ENCODE assay signal across 36 cellular contexts in genomic region chr14:20184181-20184580, GRCh38. TPM values are rescaled to one million over a fixed set of nuclear protein-coding genes. Genes with fewer than 3 reads are reported as not detected.
"Had no signal": no experiment of that assay in that cellular context is flagged by ENCODE, and none has a peak within 500 bp of the region (broad histone marks: within the 10 kb centered on the region; RNA-seq: fewer than 3 reads in every experiment).

No MANE protein-coding gene starts in this region.

- H3K4me2 ChIP-seq: smooth muscle cell had no signal

- H3K9me3 Mint-ChIP-seq: stimulated activated memory B cell treated with anti-CD40 and anti-IgM and Interleukin-4, amounts not matched to agents 10 μg/mL and 1 μg/mL and 100 μg/mL, for 72 hours had no signal

- H3K36me3 ChIP-seq: left lung, lower lobe of right lung, ovary, right atrium auricular region, right lobe of liver, tibial nerve, uterus had no signal

- H3K27me3 Mint-ChIP-seq: progenitor cell of endocrine pancreas, type B pancreatic cell had no signal

- DNase-seq: kidney glomerular epithelial cell; left cardiac atrium; left lung; lower lobe of right lung; midbrain; mucosa of descending colon; naive thymus-derived CD4-positive, alpha-beta T cell; ovary; right lobe of liver; stimulated activated CD4-positive, alpha-beta T cell treated with anti-CD3 and anti-CD28 coated beads, Interleukin-1b, Interleukin-23, amount 100 ng/mL, for 48 hours; stimulated activated CD4-positive, alpha-beta T cell treated with anti-CD3 and anti-CD28 coated beads, Interleukin-2, amount 100 ng/mL, for 48 hours; stimulated activated CD4-positive, alpha-beta T cell treated with anti-CD3 and anti-CD28 coated beads, Interleukin-4, amount 100 ng/mL, for 4 hours; stimulated activated CD8-positive, alpha-beta memory T cell treated with anti-CD3 and anti-CD28 coated beads, Interleukin-4, amount 100 ng/mL, for 48 hours; stimulated activated naive CD4-positive, alpha-beta T cell treated with Interleukin-2 at 50 U/mL for 16 hours; stimulated activated naive CD8-positive, alpha-beta T cell treated with anti-CD3 and anti-CD28 coated beads, Interleukin-15, amount 100 ng/mL, for 72 hours; substantia nigra; uterus had no signal

- H3K4me3 ChIP-seq: left lung, lower lobe of right lung, mucosa of descending colon, ovary, right atrium auricular region, right lobe of liver, smooth muscle cell, tibial nerve, uterus had no signal

- H3K4me1 ChIP-seq: left lung, lower lobe of right lung, right atrium auricular region, right lobe of liver, tibial nerve, uterus had no signal

- ATAC-seq: left cardiac atrium; left lung; lower lobe of right lung; mucosa of descending colon; naive thymus-derived CD4-positive, alpha-beta T cell; natural killer cell treated with Interleukin-12 subunit alpha and Interleukin-12 subunit beta and Interleukin-15 and Interleukin-18, amount 100 ng/mL, for 72 hours; right lobe of liver; stimulated activated memory B cell treated with anti-CD40 and anti-IgM and Interleukin-4, amounts not matched to agents 10 μg/mL and 1 μg/mL and 100 μg/mL, for 72 hours; stimulated activated naive CD8-positive, alpha-beta T cell treated with anti-CD3 and anti-CD28 coated beads, Interleukin-15, amount 100 ng/mL, for 72 hours had no signal

- H3K27ac Mint-ChIP-seq: naive thymus-derived CD4-positive, alpha-beta T cell; natural killer cell treated with Interleukin-12 subunit alpha and Interleukin-12 subunit beta and Interleukin-15 and Interleukin-18, amount 100 ng/mL, for 72 hours; progenitor cell of endocrine pancreas; stimulated activated memory B cell treated with anti-CD40 and anti-IgM and Interleukin-4, amounts not matched to agents 10 μg/mL and 1 μg/mL and 100 μg/mL, for 72 hours; stimulated activated naive CD8-positive, alpha-beta T cell treated with anti-CD3 and anti-CD28 coated beads, Interleukin-15, amount 100 ng/mL, for 72 hours; type B pancreatic cell had no signal

- H3K9me3 ChIP-seq: left lung, lower lobe of right lung, mucosa of descending colon, ovary, right atrium auricular region, right lobe of liver, tibial nerve, uterus had no signal

- H3K27ac ChIP-seq: left lung, lower lobe of right lung, ovary, right atrium auricular region, right lobe of liver, tibial nerve, uterus had no signal

- H3K27me3 ChIP-seq: left lung, ovary, right atrium auricular region, right lobe of liver, tibial nerve, uterus had no signal

- H3K36me3 Mint-ChIP-seq: naive thymus-derived CD4-positive, alpha-beta T cell; natural killer cell treated with Interleukin-12 subunit alpha and Interleukin-12 subunit beta and Interleukin-15 and Interleukin-18, amount 100 ng/mL, for 72 hours; stimulated activated memory B cell treated with anti-CD40 and anti-IgM and Interleukin-4, amounts not matched to agents 10 μg/mL and 1 μg/mL and 100 μg/mL, for 72 hours; type B pancreatic cell had no signal

- H3K4me1 Mint-ChIP-seq: naive thymus-derived CD4-positive, alpha-beta T cell; stimulated activated naive CD8-positive, alpha-beta T cell treated with anti-CD3 and anti-CD28 coated beads, Interleukin-15, amount 100 ng/mL, for 72 hours had no signal

- H3K4me3 Mint-ChIP-seq: naive thymus-derived CD4-positive, alpha-beta T cell; natural killer cell treated with Interleukin-12 subunit alpha and Interleukin-12 subunit beta and Interleukin-15 and Interleukin-18, amount 100 ng/mL, for 72 hours; stimulated activated memory B cell treated with anti-CD40 and anti-IgM and Interleukin-4, amounts not matched to agents 10 μg/mL and 1 μg/mL and 100 μg/mL, for 72 hours; stimulated activated naive CD8-positive, alpha-beta T cell treated with anti-CD3 and anti-CD28 coated beads, Interleukin-15, amount 100 ng/mL, for 72 hours; type B pancreatic cell had no signal

RNA-seq across cellular contexts. Expression of gene OR11G2, which starts 6.5 kb away (rescaled TPM):
- total RNA-seq: left cardiac atrium; left lung; liver; lower lobe of right lung; mesenteric fat pad; mucosa of descending colon; myocyte; naive thymus-derived CD4-positive, alpha-beta T cell; natural killer cell treated with Interleukin-12 subunit alpha and Interleukin-12 subunit beta and Interleukin-15 and Interleukin-18, amount 100 ng/mL, for 72 hours; omental fat pad; ovary; progenitor cell of endocrine pancreas; pulmonary artery endothelial cell; renal cortical epithelial cell; right atrium auricular region; right lobe of liver; skeletal muscle tissue; smooth muscle cell; temporal lobe; tibial nerve; ureter; uterus had no signal
- polyA plus RNA-seq: keratinocyte; liver; naive thymus-derived CD4-positive, alpha-beta T cell; neural cell; ovary; smooth muscle cell; thymus had no signal

RNA-seq across cellular contexts. Expression of gene OR11H6, which starts 39.3 kb away (rescaled TPM):
- total RNA-seq: left cardiac atrium; left lung; liver; lower lobe of right lung; mesenteric fat pad; mucosa of descending colon; myocyte; naive thymus-derived CD4-positive, alpha-beta T cell; natural killer cell treated with Interleukin-12 subunit alpha and Interleukin-12 subunit beta and Interleukin-15 and Interleukin-18, amount 100 ng/mL, for 72 hours; omental fat pad; ovary; progenitor cell of endocrine pancreas; pulmonary artery endothelial cell; renal cortical epithelial cell; right atrium auricular region; right lobe of liver; skeletal muscle tissue; smooth muscle cell; temporal lobe; tibial nerve; ureter; uterus had no signal
- polyA plus RNA-seq: keratinocyte; liver; naive thymus-derived CD4-positive, alpha-beta T cell; neural cell; ovary; smooth muscle cell; thymus had no signal

RNA-seq across cellular contexts. Expression of gene OR11H7, which starts 44.6 kb away (rescaled TPM):
- total RNA-seq: left cardiac atrium; left lung; liver; lower lobe of right lung; mesenteric fat pad; mucosa of descending colon; myocyte; naive thymus-derived CD4-positive, alpha-beta T cell; natural killer cell treated with Interleukin-12 subunit alpha and Interleukin-12 subunit beta and Interleukin-15 and Interleukin-18, amount 100 ng/mL, for 72 hours; omental fat pad; ovary; progenitor cell of endocrine pancreas; pulmonary artery endothelial cell; renal cortical epithelial cell; right atrium auricular region; right lobe of liver; skeletal muscle tissue; smooth muscle cell; temporal lobe; tibial nerve; ureter; uterus had no signal
- polyA plus RNA-seq: keratinocyte; liver; naive thymus-derived CD4-positive, alpha-beta T cell; neural cell; ovary; smooth muscle cell; thymus had no signal

RNA-seq across cellular contexts. Expression of gene OR4N5, which starts 45.6 kb away (rescaled TPM):
- total RNA-seq: left cardiac atrium; left lung; liver; lower lobe of right lung; mesenteric fat pad; mucosa of descending colon; myocyte; naive thymus-derived CD4-positive, alpha-beta T cell; natural killer cell treated with Interleukin-12 subunit alpha and Interleukin-12 subunit beta and Interleukin-15 and Interleukin-18, amount 100 ng/mL, for 72 hours; omental fat pad; ovary; progenitor cell of endocrine pancreas; pulmonary artery endothelial cell; renal cortical epithelial cell; right atrium auricular region; right lobe of liver; skeletal muscle tissue; smooth muscle cell; temporal lobe; tibial nerve; ureter; uterus had no signal
- polyA plus RNA-seq: keratinocyte; liver; naive thymus-derived CD4-positive, alpha-beta T cell; neural cell; ovary; smooth muscle cell had no signal

RNA-seq across cellular contexts. Expression of gene OR11H4, which starts 54.9 kb away (rescaled TPM):
- total RNA-seq: left cardiac atrium; left lung; liver; lower lobe of right lung; mesenteric fat pad; mucosa of descending colon; myocyte; naive thymus-derived CD4-positive, alpha-beta T cell; natural killer cell treated with Interleukin-12 subunit alpha and Interleukin-12 subunit beta and Interleukin-15 and Interleukin-18, amount 100 ng/mL, for 72 hours; omental fat pad; ovary; progenitor cell of endocrine pancreas; pulmonary artery endothelial cell; renal cortical epithelial cell; right atrium auricular region; right lobe of liver; skeletal muscle tissue; smooth muscle cell; temporal lobe; tibial nerve; ureter; uterus had no signal
- polyA plus RNA-seq: keratinocyte; liver; naive thymus-derived CD4-positive, alpha-beta T cell; neural cell; ovary; smooth muscle cell; thymus had no signal
